ENCODE assay signal across 21 cellular contexts in the genomic region with DNA sequence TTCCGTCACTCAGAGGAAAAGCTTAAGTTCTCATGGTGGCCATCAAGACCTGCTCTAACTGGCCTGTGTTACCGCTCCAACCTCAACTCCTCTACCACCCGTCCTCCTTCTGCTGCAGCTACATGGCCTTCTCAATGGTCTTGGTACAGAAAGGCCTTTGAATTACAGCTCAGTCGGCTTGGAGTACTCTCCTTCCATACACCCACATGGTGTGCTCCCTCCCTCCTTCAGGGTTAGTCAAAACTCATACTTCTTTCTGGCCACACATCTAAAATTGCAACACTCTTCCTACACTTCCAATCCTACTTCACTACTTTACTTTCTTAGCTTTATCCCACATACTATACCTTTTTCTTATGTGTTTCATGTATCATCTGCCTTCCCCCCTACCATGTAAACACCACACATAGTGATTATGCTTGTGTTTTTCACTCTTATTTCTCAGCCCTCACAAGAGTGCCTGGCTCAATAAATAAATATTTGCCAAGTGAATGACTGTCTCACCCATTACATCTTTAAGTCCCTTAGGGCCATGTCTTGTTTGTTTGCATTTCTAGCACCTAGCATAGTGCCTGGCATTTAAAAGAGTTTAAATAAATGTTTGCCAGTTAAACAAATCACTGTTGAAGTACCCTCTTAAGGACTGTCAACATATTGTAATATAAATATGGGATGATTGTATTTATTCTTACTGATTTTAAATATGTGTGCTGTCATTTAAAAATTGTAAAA. TPM values are rescaled to one million over a fixed set of nuclear protein-coding genes. Genes with fewer than 3 reads are reported as not detected.
DNase-seq lines count a peak whose midpoint lies in the region; ATAC-seq and TF ChIP-seq lines count a peak whose summit lies in the region.
"Had no signal": no experiment of that assay in that cellular context is flagged by ENCODE, and none has a peak within 500 bp of the region (broad histone marks: within the 10 kb centered on the region; RNA-seq: fewer than 3 reads in every experiment).

No MANE protein-coding gene starts in this region.

- H3K27ac ChIP-seq in heart right ventricle = no peak overlapping the region
- H3K27ac ChIP-seq: esophagus muscularis mucosa had no signal

- no peak for TF ChIP-seq CTCF in heart right ventricle (IDR thresholded peaks at IDR 0.05)

- peaks cover 0 to 21% (median 8%) of the 10 kb centered on the region in 9 donors for H3K4me1 ChIP-seq in heart right ventricle

- no peak overlapping the region for H3K4me3 ChIP-seq in heart right ventricle
- H3K4me3 ChIP-seq: esophagus muscularis mucosa had no signal

- no peaks in the 10 kb centered on the region for H3K9me3 ChIP-seq in heart right ventricle
- H3K9me3 ChIP-seq: esophagus muscularis mucosa had no signal

- 87 to 92% methylated on average over 4 of the region's 4 CpGs for WGBS in heart right ventricle, 2 donors

- intact Hi-C loops in left colon (cut with DNase I, micrococcal nuclease) (no loop called here), heart right ventricle (cut with DNase I) (no loop called here)

- peak; percentile 25 for ATAC-seq in left colon
- ATAC-seq in heart right ventricle = no peak
- ATAC-seq: activated CD4-positive, CD25-positive, alpha-beta regulatory T cell treated with anti-CD3 and anti-CD28 coated beads, Interleukin-2, amount 50 U/mL, for 24 hours; activated CD8-positive, alpha-beta T cell treated with anti-CD3 and anti-CD28 coated beads, Interleukin-2, amount 10 ng/mL, durations not matched to agents 7 days and 5 days; Right ventricle myocardium inferior had no signal

- H3K27me3 ChIP-seq in heart right ventricle = no peaks in the 10 kb centered on the region
- H3K27me3 ChIP-seq: esophagus muscularis mucosa had no signal

- peak; percentile 65 for DNase-seq in DMS153 treated with DMSO at 0.1 percent for 48 hours (lab: John Stamatoyannopoulos, UW; ENCODE audit: unreplicated experiment)
- peak; percentile 54 to 90 (median 64) for DNase-seq in NCI-H1417 (lab: John Stamatoyannopoulos, UW)
- DNase-seq in NCI-H748 (lab: John Stamatoyannopoulos, UW; ENCODE audit: unreplicated experiment) = peak; percentile 83
- DNase-seq in left colon = no peak
- no peak for DNase-seq in NCI-H1436 (lab: John Stamatoyannopoulos, UW)
- DNase-seq in heart right ventricle = no peak
- no peak for DNase-seq in NAMALWA (ENCODE audit: low spot score)
- DNase-seq in EL = no peak
- DNase-seq: activated CD8-positive, alpha-beta T cell treated with anti-CD3 and anti-CD28 coated beads, Interleukin-2, amount 10 ng/mL, durations not matched to agents 7 days and 5 days; CD4-positive, alpha-beta memory T cell; DMS 273 treated with DMSO at 0.1 percent for 48 hours; KG1; mesendoderm; MV-4-11; occipital lobe; retina; stimulated activated CD4-positive, alpha-beta T cell treated with anti-CD3 and anti-CD28 coated beads, Interleukin-4, amount 100 ng/mL, for 1 hour; stimulated activated naive CD4-positive, alpha-beta T cell had no signal

- no peaks in the 10 kb centered on the region for H3K36me3 ChIP-seq in heart right ventricle
- H3K36me3 ChIP-seq: esophagus muscularis mucosa had no signal

RNA-seq across cellular contexts. Expression of gene HMCN1, which starts 37.6 kb away (rescaled TPM):
- total RNA-seq in left colon = 1 to 10 TPM; 1.7 to 3.9 TPM
- total RNA-seq in heart right ventricle = 10 to 100 TPM in 4 of 10 donors, 1 to 10 TPM in 6; 4.6 to 12.4 (median 8.0) TPM
- polyA plus RNA-seq in heart right ventricle = 1 to 10 TPM; 3.4 to 5.9 TPM
- polyA plus RNA-seq: CD4-positive, alpha-beta memory T cell had no signal

Comparison
In these comparisons a context has a peak if more than half of its experiments do, and no peak if none do; other contexts are left out.
1. DNase-seq: peak in DMS153 treated with DMSO at 0.1 percent for 48 hours (single experiment), NCI-H1417 (3 of 3) and NCI-H748 (single experiment); none in left colon (0 of 2), NCI-H1436 (single experiment), heart right ventricle (0 of 2), NAMALWA (single experiment) and EL (single experiment).